Comparison of ENCODE assay signal across 13 cellular contexts in genomic region chr11:109040303-109040702, GRCh38.
DNase-seq lines count a peak whose midpoint lies in the region; ATAC-seq and TF ChIP-seq lines count a peak whose summit lies in the region.
"Had no signal": no experiment of that assay in that cellular context is flagged by ENCODE, and none has a peak within 500 bp of the region (broad histone marks: within the 10 kb centered on the region; RNA-seq: fewer than 3 reads in every experiment).

No MANE protein-coding gene starts in this region.

- H3K4me1 Mint-ChIP-seq in glutamatergic neuron (ENCODE audit: low read depth, unreplicated experiment) = no peaks in the 10 kb centered on the region
- H3K4me1 Mint-ChIP-seq: activated CD4-positive, alpha-beta T cell treated with anti-CD3 and anti-CD28 coated beads, Interleukin-2, amount 10 ng/mL, durations not matched to agents 7 days and 5 days had no signal

- H3K36me3 ChIP-seq in RWPE2 (ENCODE audit: low read depth) = no peaks in the 10 kb centered on the region
- H3K36me3 ChIP-seq: stomach had no signal

- DNase-seq in DMS53 (lab: John Stamatoyannopoulos, UW) = peak; percentile 55
- DNase-seq in HEK293T (ENCODE audit: extremely low spot score) = peak; percentile 44
- DNase-seq in RWPE2 (ENCODE audit: low spot score) = no peak
- peak; percentile 24 for DNase-seq in glutamatergic neuron
- no peak for DNase-seq in stimulated activated CD4-positive, alpha-beta T cell treated with anti-CD3 and anti-CD28 coated beads, Interleukin-12 subunit alpha, Interleukin-12 subunit beta, amount 100 ng/mL, for 4 hours
- no peak for DNase-seq in activated CD8-positive, alpha-beta memory T cell treated with anti-CD3 and anti-CD28 coated beads, Interleukin-2, amount 50 U/mL, for 48 hours
- DNase-seq in coronary artery (ENCODE audit: low spot score) = no peak
- DNase-seq in anterior cingulate cortex (lab: John Stamatoyannopoulos, UW) = no peak
- DNase-seq: activated CD4-positive, alpha-beta T cell treated with anti-CD3 and anti-CD28 coated beads, Interleukin-2, amount 10 ng/mL, durations not matched to agents 7 days and 5 days; activated effector memory CD4-positive, alpha-beta T cell treated with Interleukin-2 at 50 U/mL for 16 hours; CD4-positive, alpha-beta T cell; NCI-H1048; stomach had no signal

- H3K27ac ChIP-seq in RWPE2 (ENCODE audit: poor library complexity, severe bottlenecking) (no peak overlapping the region), coronary artery (no peak overlapping the region)
- H3K27ac ChIP-seq: stomach had no signal

- H3K4me3 Mint-ChIP-seq in glutamatergic neuron (ENCODE audit: unreplicated experiment) = no peak overlapping the region
- H3K4me3 Mint-ChIP-seq: activated CD4-positive, alpha-beta T cell treated with anti-CD3 and anti-CD28 coated beads, Interleukin-2, amount 10 ng/mL, durations not matched to agents 7 days and 5 days; CD4-positive, alpha-beta T cell had no signal

- TF ChIP-seq CTCF in RWPE2 (IDR thresholded peaks at IDR 0.05; ENCODE audit: poor library complexity, severe bottlenecking) = peak; percentile 10
- peak; percentile 13 for TF ChIP-seq CTCF in glutamatergic neuron (IDR thresholded peaks at IDR 0.05; ENCODE audit: partially characterized antibody, unreplicated experiment)
- TF ChIP-seq CTCF in coronary artery (IDR thresholded peaks at IDR 0.05) = no peak

- no peaks in the 10 kb centered on the region for H3K27me3 Mint-ChIP-seq in glutamatergic neuron (ENCODE audit: unreplicated experiment)
- H3K27me3 Mint-ChIP-seq: activated CD4-positive, alpha-beta T cell treated with anti-CD3 and anti-CD28 coated beads, Interleukin-2, amount 10 ng/mL, durations not matched to agents 7 days and 5 days; CD4-positive, alpha-beta T cell had no signal

- peaks cover 2% of the 10 kb centered on the region for H3K9me3 Mint-ChIP-seq in glutamatergic neuron (ENCODE audit: unreplicated experiment)
- H3K9me3 Mint-ChIP-seq: activated CD4-positive, alpha-beta T cell treated with anti-CD3 and anti-CD28 coated beads, Interleukin-2, amount 10 ng/mL, durations not matched to agents 7 days and 5 days; CD4-positive, alpha-beta T cell had no signal

- no peaks in the 10 kb centered on the region for H3K9me3 ChIP-seq in RWPE2 (ENCODE audit: severe bottlenecking)
- H3K9me3 ChIP-seq: stomach had no signal

- no peaks in the 10 kb centered on the region for H3K4me1 ChIP-seq in RWPE2 (ENCODE audit: insufficient read depth, poor library complexity, severe bottlenecking)
- H3K4me1 ChIP-seq: stomach had no signal

- H3K4me3 ChIP-seq in RWPE2 (ENCODE audit: severe bottlenecking) (no peak overlapping the region), coronary artery (no peak overlapping the region)
- H3K4me3 ChIP-seq: stomach had no signal

- CTCF ChIA-PET in HEK293T (lab: Yijun Ruan, JAX) = interaction anchor here (0.6 to 1.2 kb wide), 2 partner anchors 79 to 236 kb away, joined by 3 to 4 read pairs; no protein-coding TSS in a partner anchor

- H3K36me3 Mint-ChIP-seq in glutamatergic neuron (ENCODE audit: unreplicated experiment) = no peaks in the 10 kb centered on the region

- H3K27me3 ChIP-seq in RWPE2 (ENCODE audit: insufficient read depth, poor library complexity, severe bottlenecking) = no peaks in the 10 kb centered on the region
- H3K27me3 ChIP-seq: stomach had no signal

- no peak for ATAC-seq in RWPE2 (ENCODE audit: low read depth)

- no peak overlapping the region for H3K27ac Mint-ChIP-seq in glutamatergic neuron (ENCODE audit: unreplicated experiment)
- H3K27ac Mint-ChIP-seq: activated CD4-positive, alpha-beta T cell treated with anti-CD3 and anti-CD28 coated beads, Interleukin-2, amount 10 ng/mL, durations not matched to agents 7 days and 5 days; CD4-positive, alpha-beta T cell had no signal

- POLR2A ChIA-PET in HEK293T (lab: Yijun Ruan, JAX) = no interaction called here

TF ChIP-seq in HEK293T, 16 proteins besides CTCF, POLR2A, EP300 and RAD21:
- TF ChIP-seq LEF1 (IDR thresholded peaks at IDR 0.05; ENCODE audit: borderline replicate concordance) (no peak), BHLHE40 (IDR thresholded peaks at IDR 0.05; ENCODE audit: borderline replicate concordance) (no peak), NFRKB (IDR thresholded peaks at IDR 0.05) (no peak), PKNOX1 (IDR thresholded peaks at IDR 0.05) (no peak), L3MBTL2 (conservative IDR thresholded peaks at IDR 0.05) (no peak), SP1 (IDR thresholded peaks at IDR 0.05) (no peak), CTBP1 (IDR thresholded peaks at IDR 0.05; ENCODE audit: borderline replicate concordance) (no peak), ZNF384 (IDR thresholded peaks at IDR 0.05) (no peak), FOXM1 (IDR thresholded peaks at IDR 0.05; ENCODE audit: borderline replicate concordance) (no peak), ARNT (IDR thresholded peaks at IDR 0.05) (no peak)

Comparison
In these comparisons a context has a peak if more than half of its experiments do, and no peak if none do; other contexts are left out.
1. DNase-seq: peak in DMS53 (single experiment), HEK293T (single experiment) and glutamatergic neuron (single experiment); none in RWPE2 (single experiment), stimulated activated CD4-positive, alpha-beta T cell treated with anti-CD3 and anti-CD28 coated beads, Interleukin-12 subunit alpha, Interleukin-12 subunit beta, amount 100 ng/mL, for 4 hours (single experiment), activated CD8-positive, alpha-beta memory T cell treated with anti-CD3 and anti-CD28 coated beads, Interleukin-2, amount 50 U/mL, for 48 hours (single experiment), coronary artery (single experiment) and anterior cingulate cortex (0 of 58).